ENCODE assay signal across 8 cellular contexts in genomic region chr2:134917219-134917957, GRCh38. TPM values are rescaled to one million over a fixed set of nuclear protein-coding genes. Genes with fewer than 3 reads are reported as not detected.
DNase-seq lines count a peak whose midpoint lies in the region; ATAC-seq, FAIRE-seq and TF ChIP-seq lines count a peak whose summit lies in the region.

No MANE protein-coding gene starts in this region.

- H3K27me3 ChIP-seq in Peyer's patch (no peaks in the 10 kb centered on the region), tibial artery (no peaks in the 10 kb centered on the region)

- H3K4me3 Mint-ChIP-seq in chondrocyte (ENCODE audit: unreplicated experiment) (peak overlapping the region; percentile 97), mesothelial cell of epicardium (peak overlapping the region; percentile 98)

- H3K27ac ChIP-seq in Peyer's patch (peak overlapping the region; percentile 92 to 97 (median 97)), tibial artery (peak overlapping the region; percentile 93 to 98)

- no peak for ATAC-seq in GM21619 (IDR thresholded peaks at IDR 0.05; ENCODE audit: unreplicated experiment)
- no peak for ATAC-seq in GM21526 (IDR thresholded peaks at IDR 0.05; ENCODE audit: low FRiP score, unreplicated experiment)

- peak; percentile 72 for FAIRE-seq in GM19239 (lab: Jason Lieb, UNC)

- TF ChIP-seq CTCF in Peyer's patch (IDR thresholded peaks at IDR 0.05) = no peak
- TF ChIP-seq CTCF in chondrocyte (IDR thresholded peaks at IDR 0.05) = no peak
- TF ChIP-seq CTCF in mesothelial cell of epicardium (IDR thresholded peaks at IDR 0.05; ENCODE audit: unreplicated experiment) = no peak
- TF ChIP-seq CTCF in tibial artery (IDR thresholded peaks at IDR 0.05) = no peak

- H3K4me3 ChIP-seq in Peyer's patch = peak overlapping the region; percentile 72 to 96 (median 80)
- peak overlapping the region; percentile 78 to 95 for H3K4me3 ChIP-seq in tibial artery

- TF ChIP-seq POLR2A in Peyer's patch (IDR thresholded peaks at IDR 0.05) = no peak

- H3K4me1 Mint-ChIP-seq in chondrocyte (ENCODE audit: low read depth) (peaks cover 24% of the 10 kb centered on the region), mesothelial cell of epicardium (peaks cover 14% of the 10 kb centered on the region)

- H3K36me3 Mint-ChIP-seq in chondrocyte (ENCODE audit: low read depth) (peaks cover 3% of the 10 kb centered on the region), mesothelial cell of epicardium (peaks cover 2% of the 10 kb centered on the region)

- no peaks in the 10 kb centered on the region for H3K36me3 ChIP-seq in Peyer's patch
- H3K36me3 ChIP-seq in tibial artery = no peaks in the 10 kb centered on the region

- H3K9me3 ChIP-seq in Peyer's patch (no peaks in the 10 kb centered on the region), tibial artery (no peaks in the 10 kb centered on the region)

- H3K9me3 Mint-ChIP-seq in chondrocyte (ENCODE audit: low read depth) (peaks cover 12% of the 10 kb centered on the region), mesothelial cell of epicardium (peaks cover 22% of the 10 kb centered on the region)

- intact Hi-C loops in tibial artery (cut with DNase I; ENCODE audit: low total_unique reads) = loop anchor here (5.0 kb wide), 1 partner anchor 615 kb away; the partner anchor contains the start of genes R3HDM1 and ZRANB3

- no peak for DNase-seq in GM19239 (ENCODE audit: insufficient read length, low spot score)
- peak; percentile 20 to 58 (median 53) for DNase-seq in Peyer's patch
- no peak for DNase-seq in chondrocyte (ENCODE audit: low spot score)
- DNase-seq in mesothelial cell of epicardium (ENCODE audit: low spot score in 2 of 2, unreplicated experiment in 2 of 2) = no peak
- peak in 1 of 2 donors; percentile 23 for DNase-seq in tibial artery
- DNase-seq in NCI-H1092 treated with DMSO at 0.1 percent for 48 hours (lab: John Stamatoyannopoulos, UW) = no peak

- H3K27ac Mint-ChIP-seq in chondrocyte (ENCODE audit: unreplicated experiment) (peak overlapping the region; percentile 100), mesothelial cell of epicardium (peak overlapping the region; percentile 100)

- H3K27me3 Mint-ChIP-seq in chondrocyte (ENCODE audit: low read depth) (no peaks in the 10 kb centered on the region), mesothelial cell of epicardium (ENCODE audit: low read depth) (no peaks in the 10 kb centered on the region)

- H3K4me1 ChIP-seq in Peyer's patch = peaks cover 0 to 18% (median 5%) of the 10 kb centered on the region in 4 donors
- peaks cover 0 to 35% (median 21%) of the 10 kb centered on the region in 4 donors for H3K4me1 ChIP-seq in tibial artery

RNA-seq across cellular contexts. Expression of gene CCNT2, which starts 1.2 kb away (rescaled TPM):
- 10 to 100 TPM; 26.2 to 61.9 (median 48.0) TPM for total RNA-seq in Peyer's patch
- total RNA-seq in chondrocyte = 29.2 to 31.5 TPM (median 30.6 TPM) in 3 replicates
- total RNA-seq in mesothelial cell of epicardium = 70.0 to 70.5 TPM (median 70.3 TPM) in 3 replicates

Comparison
In these comparisons a context has a peak if more than half of its experiments do, and no peak if none do; other contexts are left out.
1. DNase-seq: peak in Peyer's patch (3 of 3); none in GM19239 (single experiment), chondrocyte (single experiment), mesothelial cell of epicardium (0 of 2) and NCI-H1092 treated with DMSO at 0.1 percent for 48 hours (single experiment).